27 cellular contexts compared by ENCODE assay signal in genomic region chr6:69027861-69028260, GRCh38.
"Had no signal": no experiment of that assay in that cellular context is flagged by ENCODE, and none has a peak within 500 bp of the region (broad histone marks: within the 10 kb centered on the region; RNA-seq: fewer than 3 reads in every experiment).

No MANE protein-coding gene starts in this region.

- H3K4me3 Mint-ChIP-seq: activated CD4-positive, alpha-beta memory T cell treated with anti-CD3 and anti-CD28 coated beads, Interleukin-2, amount 10 ng/mL, durations not matched to agents 7 days and 5 days; activated CD4-positive, alpha-beta T cell treated with anti-CD3 and anti-CD28 coated beads for 36 hours; activated CD4-positive, alpha-beta T cell treated with anti-CD3 and anti-CD28 coated beads, Interleukin-2, amount 10 ng/mL, durations not matched to agents 24 days and 14 days; activated naive CD4-positive, alpha-beta T cell treated with anti-CD3 and anti-CD28 coated beads, Interleukin-2, amount 10 ng/mL, durations not matched to agents 7 days and 5 days; activated naive CD8-positive, alpha-beta T cell treated with anti-CD3 and anti-CD28 coated beads, Interleukin-2, amount 10 ng/mL, durations not matched to agents 7 days and 5 days; activated T-cell treated with anti-CD3 and anti-CD28 coated beads, Interleukin-2, amount 50 U/mL, for 24 hours; activated T-cell treated with anti-CD3 and anti-CD28 coated beads, Interleukin-2, amount 50 U/mL, for 72 hours; central memory CD8-positive, alpha-beta T cell; dendritic cell treated with granulocyte-macrophage colony-stimulating factor and Interleukin-4, amounts not matched to agents 40 ng/mL and 50 ng/mL, for 4 days; endodermal cell had no signal

- H3K36me3 Mint-ChIP-seq: activated naive CD4-positive, alpha-beta T cell treated with anti-CD3 and anti-CD28 coated beads, Interleukin-2, amount 10 ng/mL, durations not matched to agents 7 days and 5 days; activated naive CD4-positive, alpha-beta T cell treated with anti-CD3 and anti-CD28 coated beads, Interleukin-2, amount 50 U/mL, for 72 hours; activated naive CD8-positive, alpha-beta T cell treated with anti-CD3 and anti-CD28 coated beads, Interleukin-2, amount 10 ng/mL, durations not matched to agents 7 days and 5 days had no signal

- H3K4me1 Mint-ChIP-seq: activated CD4-positive, alpha-beta memory T cell treated with anti-CD3 and anti-CD28 coated beads, Interleukin-2, amount 10 ng/mL, durations not matched to agents 7 days and 5 days; activated CD4-positive, alpha-beta T cell treated with anti-CD3 and anti-CD28 coated beads for 36 hours; activated CD4-positive, alpha-beta T cell treated with anti-CD3 and anti-CD28 coated beads, Interleukin-2, amount 10 ng/mL, durations not matched to agents 24 days and 14 days; activated naive CD4-positive, alpha-beta T cell treated with anti-CD3 and anti-CD28 coated beads, Interleukin-2, amount 10 ng/mL, durations not matched to agents 7 days and 5 days; activated naive CD8-positive, alpha-beta T cell treated with anti-CD3 and anti-CD28 coated beads, Interleukin-2, amount 10 ng/mL, durations not matched to agents 7 days and 5 days; central memory CD8-positive, alpha-beta T cell; endodermal cell had no signal

- H3K4me3 ChIP-seq: ascending aorta, coronary artery, dorsolateral prefrontal cortex had no signal

- FAIRE-seq: bronchial epithelial cell, frontal cortex had no signal

- H3K9me3 ChIP-seq: ascending aorta had no signal

- H3K9me3 Mint-ChIP-seq: activated CD4-positive, alpha-beta memory T cell treated with anti-CD3 and anti-CD28 coated beads, Interleukin-2, amount 10 ng/mL, durations not matched to agents 7 days and 5 days; activated CD4-positive, alpha-beta T cell treated with anti-CD3 and anti-CD28 coated beads, Interleukin-2, amount 10 ng/mL, durations not matched to agents 24 days and 14 days; activated naive CD4-positive, alpha-beta T cell treated with anti-CD3 and anti-CD28 coated beads, Interleukin-2, amount 10 ng/mL, durations not matched to agents 7 days and 5 days; activated naive CD8-positive, alpha-beta T cell treated with anti-CD3 and anti-CD28 coated beads, Interleukin-2, amount 10 ng/mL, durations not matched to agents 7 days and 5 days; activated T-cell treated with anti-CD3 and anti-CD28 coated beads, Interleukin-2, amount 50 U/mL, for 72 hours; endodermal cell had no signal

- H3K27ac ChIP-seq: ascending aorta, brain microvascular endothelial cell, coronary artery, dorsolateral prefrontal cortex had no signal

- H3K27me3 Mint-ChIP-seq: activated CD4-positive, alpha-beta memory T cell treated with anti-CD3 and anti-CD28 coated beads, Interleukin-2, amount 10 ng/mL, durations not matched to agents 7 days and 5 days; activated CD4-positive, alpha-beta T cell treated with anti-CD3 and anti-CD28 coated beads for 36 hours; activated CD4-positive, alpha-beta T cell treated with anti-CD3 and anti-CD28 coated beads, Interleukin-2, amount 10 ng/mL, durations not matched to agents 24 days and 14 days; activated naive CD4-positive, alpha-beta T cell treated with anti-CD3 and anti-CD28 coated beads, Interleukin-2, amount 10 ng/mL, durations not matched to agents 7 days and 5 days; activated naive CD8-positive, alpha-beta T cell treated with anti-CD3 and anti-CD28 coated beads, Interleukin-2, amount 10 ng/mL, durations not matched to agents 7 days and 5 days; activated T-cell treated with anti-CD3 and anti-CD28 coated beads, Interleukin-2, amount 50 U/mL, for 24 hours; central memory CD8-positive, alpha-beta T cell; dendritic cell treated with granulocyte-macrophage colony-stimulating factor and Interleukin-4, amounts not matched to agents 40 ng/mL and 50 ng/mL, for 4 days had no signal

- DNase-seq: activated CD4-positive, alpha-beta memory T cell treated with anti-CD3 and anti-CD28 coated beads, Interleukin-2, amount 10 ng/mL, durations not matched to agents 7 days and 5 days; activated CD4-positive, alpha-beta T cell treated with anti-CD3 and anti-CD28 coated beads for 36 hours; activated CD4-positive, alpha-beta T cell treated with anti-CD3 and anti-CD28 coated beads, Interleukin-2, amount 10 ng/mL, durations not matched to agents 24 days and 14 days; activated CD4-positive, CD25-positive, alpha-beta regulatory T cell; activated CD4-positive, CD25-positive, alpha-beta regulatory T cell treated with anti-CD3 and anti-CD28 coated beads, Interleukin-2, amount 50 U/mL, for 72 hours; activated CD8-positive, alpha-beta memory T cell treated with anti-CD3 and anti-CD28 coated beads, Interleukin-2, amount 50 U/mL, for 48 hours; activated gamma-delta T cell; activated naive CD4-positive, alpha-beta T cell; activated naive CD4-positive, alpha-beta T cell treated with anti-CD3 and anti-CD28 coated beads, Interleukin-2, amount 10 ng/mL, durations not matched to agents 7 days and 5 days; activated naive CD8-positive, alpha-beta T cell treated with anti-CD3 and anti-CD28 coated beads, Interleukin-2, amount 10 ng/mL, durations not matched to agents 7 days and 5 days; activated T-cell treated with anti-CD3 and anti-CD28 coated beads for 4 hours; activated T-cell treated with anti-CD3 and anti-CD28 coated beads, Interleukin-2, amount 50 U/mL, for 24 hours; activated T-cell treated with anti-CD3 and anti-CD28 coated beads, Interleukin-2, amount 50 U/mL, for 72 hours; brain microvascular endothelial cell; dorsolateral prefrontal cortex; effector memory CD4-positive, alpha-beta T cell; endodermal cell; foreskin fibroblast; head of caudate nucleus; T-helper 2 cell had no signal

- H3K27ac Mint-ChIP-seq: activated CD4-positive, alpha-beta memory T cell treated with anti-CD3 and anti-CD28 coated beads, Interleukin-2, amount 10 ng/mL, durations not matched to agents 7 days and 5 days; activated CD4-positive, alpha-beta T cell treated with anti-CD3 and anti-CD28 coated beads for 36 hours; activated CD4-positive, alpha-beta T cell treated with anti-CD3 and anti-CD28 coated beads, Interleukin-2, amount 10 ng/mL, durations not matched to agents 24 days and 14 days; activated naive CD4-positive, alpha-beta T cell treated with anti-CD3 and anti-CD28 coated beads, Interleukin-2, amount 10 ng/mL, durations not matched to agents 7 days and 5 days; activated naive CD4-positive, alpha-beta T cell treated with anti-CD3 and anti-CD28 coated beads, Interleukin-2, amount 50 U/mL, for 72 hours; activated naive CD8-positive, alpha-beta T cell treated with anti-CD3 and anti-CD28 coated beads, Interleukin-2, amount 10 ng/mL, durations not matched to agents 7 days and 5 days; activated T-cell treated with anti-CD3 and anti-CD28 coated beads, Interleukin-2, amount 50 U/mL, for 24 hours; activated T-cell treated with anti-CD3 and anti-CD28 coated beads, Interleukin-2, amount 50 U/mL, for 72 hours; dendritic cell treated with granulocyte-macrophage colony-stimulating factor and Interleukin-4, amounts not matched to agents 40 ng/mL and 50 ng/mL, for 4 days; endodermal cell had no signal

- H3K36me3 ChIP-seq: ascending aorta, brain microvascular endothelial cell had no signal

- H3K27me3 ChIP-seq: ascending aorta, brain microvascular endothelial cell, dorsolateral prefrontal cortex had no signal

- H3K4me1 ChIP-seq: ascending aorta had no signal
